16 cellular contexts compared by ENCODE assay signal in genomic region chr11:61250796-61251765, GRCh38. TPM values are rescaled to one million over a fixed set of nuclear protein-coding genes. Genes with fewer than 3 reads are reported as not detected.
"Had no signal": no experiment of that assay in that cellular context is flagged by ENCODE, and none has a peak within 500 bp of the region (broad histone marks: within the 10 kb centered on the region; RNA-seq: fewer than 3 reads in every experiment).

No MANE protein-coding gene starts in this region.

RNA-seq across cellular contexts. Expression of gene PGA5, which starts 10.1 kb away (rescaled TPM):
- total RNA-seq: activated B cell treated with CpG ODN at 0.5 μM for 24 hours; activated CD8-positive, alpha-beta T cell treated with anti-CD3 and anti-CD28 coated beads for 36 hours; activated T-cell treated with anti-CD3 and anti-CD28 coated beads, Interleukin-2, amount 50 U/mL, for 4 hours; activated T-helper 17 cell treated with anti-CD3 and anti-CD28 coated beads, Interleukin-2, amount 50 U/mL, for 72 hours; cardiac septum; cerebellum; endothelial cell of umbilical vein; lung microvascular endothelial cell; mucosa of gallbladder; osteocyte; renal cortical epithelial cell; smooth muscle cell; T-helper 2 cell treated with Interferon-gamma antibody and Interleukin-4, amounts not matched to agents 100 ng/mL and 5 ng/mL, for 36 hours had no signal
- polyA plus RNA-seq: endothelial cell of umbilical vein, immature natural killer cell had no signal

RNA-seq across cellular contexts. Expression of gene PGA4, which starts 28.9 kb away (rescaled TPM):
- total RNA-seq: activated B cell treated with CpG ODN at 0.5 μM for 24 hours; activated CD8-positive, alpha-beta T cell treated with anti-CD3 and anti-CD28 coated beads for 36 hours; activated T-cell treated with anti-CD3 and anti-CD28 coated beads, Interleukin-2, amount 50 U/mL, for 4 hours; activated T-helper 17 cell treated with anti-CD3 and anti-CD28 coated beads, Interleukin-2, amount 50 U/mL, for 72 hours; cardiac septum; endothelial cell of umbilical vein; kidney; lung microvascular endothelial cell; mucosa of gallbladder; osteocyte; renal cortical epithelial cell; smooth muscle cell; T-helper 2 cell treated with Interferon-gamma antibody and Interleukin-4, amounts not matched to agents 100 ng/mL and 5 ng/mL, for 36 hours had no signal
- polyA plus RNA-seq: smooth muscle cell had no signal

RNA-seq across cellular contexts. Expression of gene VWCE, which starts 44.0 kb away (rescaled TPM):
- polyA plus RNA-seq: immature natural killer cell had no signal

RNA-seq across cellular contexts. Expression of gene PGA3, which starts 47.8 kb away (rescaled TPM):
- total RNA-seq: activated B cell treated with CpG ODN at 0.5 μM for 24 hours; activated CD8-positive, alpha-beta T cell treated with anti-CD3 and anti-CD28 coated beads for 36 hours; activated T-cell treated with anti-CD3 and anti-CD28 coated beads, Interleukin-2, amount 50 U/mL, for 4 hours; activated T-helper 17 cell treated with anti-CD3 and anti-CD28 coated beads, Interleukin-2, amount 50 U/mL, for 72 hours; endothelial cell of umbilical vein; lung microvascular endothelial cell; osteocyte; progenitor cell of endocrine pancreas; renal cortical epithelial cell; smooth muscle cell; T-helper 2 cell treated with Interferon-gamma antibody and Interleukin-4, amounts not matched to agents 100 ng/mL and 5 ng/mL, for 36 hours had no signal
- polyA plus RNA-seq: endothelial cell of umbilical vein, immature natural killer cell, smooth muscle cell had no signal
